Comparison of ENCODE assay signal across 26 cellular contexts in the genomic region with DNA sequence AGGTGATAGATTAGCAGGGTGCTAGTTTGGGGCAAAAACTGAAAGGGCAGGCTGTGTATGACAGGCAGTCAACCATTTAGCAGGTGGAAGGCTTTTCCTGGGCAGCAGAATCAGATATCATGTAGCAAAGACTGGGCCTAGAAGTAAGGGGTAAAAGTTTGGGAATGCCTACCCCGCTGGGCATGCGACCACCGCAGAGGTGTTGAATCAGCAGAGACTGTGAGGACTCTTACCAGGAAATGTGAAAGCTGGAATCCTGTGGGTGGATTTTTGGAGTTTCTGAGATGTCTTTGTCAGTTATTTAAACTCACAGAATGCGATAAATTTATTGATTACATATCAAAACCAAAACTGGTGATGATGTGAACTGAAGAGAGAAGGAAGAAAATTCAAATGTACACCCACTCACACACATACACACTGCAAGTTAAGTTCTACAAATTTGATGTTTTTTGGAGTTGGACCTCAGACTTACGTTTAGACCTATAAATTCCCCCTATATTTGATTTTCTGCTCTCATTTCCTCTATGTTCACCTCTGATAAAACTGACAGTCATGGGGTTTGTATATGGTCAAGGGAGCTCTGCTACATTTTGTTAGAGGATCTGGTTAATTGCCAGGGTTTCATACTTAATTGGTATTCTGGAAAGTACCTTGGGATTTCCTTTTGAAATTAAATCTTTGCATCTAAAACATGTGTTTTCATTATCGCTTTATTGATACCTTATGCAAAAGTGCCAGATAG.
DNase-seq lines count a peak whose midpoint lies in the region; ATAC-seq, FAIRE-seq and TF ChIP-seq lines count a peak whose summit lies in the region.
"Had no signal": no experiment of that assay in that cellular context is flagged by ENCODE, and none has a peak within 500 bp of the region (broad histone marks: within the 10 kb centered on the region; RNA-seq: fewer than 3 reads in every experiment).

No MANE protein-coding gene starts in this region.

- H3K36me3 ChIP-seq in BLaER1 (no peaks in the 10 kb centered on the region), astrocyte (ENCODE audit: insufficient read depth, low read length) (no peaks in the 10 kb centered on the region)
- H3K36me3 ChIP-seq: gastrocnemius medialis, lower lobe of right lung, spleen had no signal

- H3K79me2 ChIP-seq in astrocyte (ENCODE audit: insufficient read depth, low read length): no peaks in the 10 kb centered on the region

- H3K36me3 Mint-ChIP-seq in astrocyte (ENCODE audit: low read depth, unreplicated experiment) (no peaks in the 10 kb centered on the region), naive B cell (no peaks in the 10 kb centered on the region)
- H3K36me3 Mint-ChIP-seq in activated CD4-positive, alpha-beta T cell treated with anti-CD3 and anti-CD28 coated beads for 36 hours (ENCODE audit: low read depth): no peaks in the 10 kb centered on the region
- H3K36me3 Mint-ChIP-seq: activated naive CD4-positive, alpha-beta T cell treated with anti-CD3 and anti-CD28 coated beads, Interleukin-2, amount 10 ng/mL, durations not matched to agents 7 days and 5 days had no signal

- H3K4me3 ChIP-seq in BLaER1 (no peak overlapping the region), astrocyte (ENCODE audit: insufficient read depth, low read depth, low read length) (no peak overlapping the region)
- H3K4me3 ChIP-seq: gastrocnemius medialis, lower lobe of right lung, spleen had no signal

- no peaks in the 10 kb centered on the region for H3K27me3 Mint-ChIP-seq in astrocyte (ENCODE audit: low read depth, unreplicated experiment)
- no peaks in the 10 kb centered on the region for H3K27me3 Mint-ChIP-seq in naive B cell
- H3K27me3 Mint-ChIP-seq in activated CD4-positive, alpha-beta T cell treated with anti-CD3 and anti-CD28 coated beads for 36 hours: no peaks in the 10 kb centered on the region
- H3K27me3 Mint-ChIP-seq: activated CD4-positive, alpha-beta T cell treated with anti-CD3 and anti-CD28 coated beads, Interleukin-2, amount 10 ng/mL, durations not matched to agents 24 days and 14 days; activated naive CD4-positive, alpha-beta T cell treated with anti-CD3 and anti-CD28 coated beads, Interleukin-2, amount 10 ng/mL, durations not matched to agents 7 days and 5 days had no signal

- CTCF ChIA-PET in activated CD4-positive, alpha-beta T cell treated with anti-CD3 and anti-CD28 coated beads for 36 hours (lab: Charles Lee): no interaction called here

- ATAC-seq in HG02759 (IDR thresholded peaks at IDR 0.05; ENCODE audit: unreplicated experiment) (peak; percentile 37), naive B cell (ENCODE audit: low read depth in 2 of 2) (peak; percentile 39 to 40)
- no peak for ATAC-seq in activated CD4-positive, alpha-beta T cell treated with anti-CD3 and anti-CD28 coated beads for 36 hours
- ATAC-seq: gastrocnemius medialis had no signal

- H3K4me1 Mint-ChIP-seq in astrocyte (ENCODE audit: low read depth, unreplicated experiment): peaks cover 23% of the 10 kb centered on the region
- peaks cover 11 to 16% (median 16%) of the 10 kb centered on the region in 3 donors for H3K4me1 Mint-ChIP-seq in naive B cell
- H3K4me1 Mint-ChIP-seq in activated CD4-positive, alpha-beta T cell treated with anti-CD3 and anti-CD28 coated beads for 36 hours: no peaks in the 10 kb centered on the region
- H3K4me1 Mint-ChIP-seq: activated CD4-positive, alpha-beta T cell treated with anti-CD3 and anti-CD28 coated beads, Interleukin-2, amount 10 ng/mL, durations not matched to agents 24 days and 14 days; activated naive CD4-positive, alpha-beta T cell treated with anti-CD3 and anti-CD28 coated beads, Interleukin-2, amount 10 ng/mL, durations not matched to agents 7 days and 5 days had no signal

- no peak overlapping the region for H3K27ac ChIP-seq in BLaER1
- H3K27ac ChIP-seq in astrocyte (ENCODE audit: low read depth, low read length): peak overlapping the region; percentile 39
- H3K27ac ChIP-seq: gastrocnemius medialis, lower lobe of right lung, spleen had no signal

- intact Hi-C loops in activated CD4-positive, alpha-beta T cell treated with anti-CD3 and anti-CD28 coated beads for 36 hours (cut with DNase I, micrococcal nuclease): no loop called here

- H3K9ac ChIP-seq in BLaER1 (no peak overlapping the region), astrocyte (ENCODE audit: low read length) (peak overlapping the region; percentile 1)

- peak overlapping the region; percentile 97 for H3K27ac Mint-ChIP-seq in astrocyte (ENCODE audit: unreplicated experiment)
- peak overlapping the region in 3 of 6 donors; percentile 35 to 66 (median 56) for H3K27ac Mint-ChIP-seq in naive B cell
- no peak overlapping the region for H3K27ac Mint-ChIP-seq in activated CD4-positive, alpha-beta T cell treated with anti-CD3 and anti-CD28 coated beads for 36 hours
- H3K27ac Mint-ChIP-seq: activated CD4-positive, alpha-beta T cell treated with anti-CD3 and anti-CD28 coated beads, Interleukin-2, amount 10 ng/mL, durations not matched to agents 24 days and 14 days; activated naive CD4-positive, alpha-beta T cell treated with anti-CD3 and anti-CD28 coated beads, Interleukin-2, amount 10 ng/mL, durations not matched to agents 7 days and 5 days; activated T-helper 1 cell treated with anti-CD3 and anti-CD28 coated beads, Interleukin-12 subunit alpha, Interleukin-12 subunit beta, Interleukin-2, Interleukin-4 antibody, amounts not matched to agents 30 ng/mL and 10 ng/mL and 1 ng/mL, durations not matched to agents 14 hours and 24 hours and 36 hours had no signal

- peaks cover 7% of the 10 kb centered on the region for H3K9me3 Mint-ChIP-seq in astrocyte (ENCODE audit: unreplicated experiment)
- peaks cover 0 to 13% (median 4%) of the 10 kb centered on the region in 7 donors for H3K9me3 Mint-ChIP-seq in naive B cell
- no peaks in the 10 kb centered on the region for H3K9me3 Mint-ChIP-seq in activated CD4-positive, alpha-beta T cell treated with anti-CD3 and anti-CD28 coated beads for 36 hours (ENCODE audit: low read depth)
- H3K9me3 Mint-ChIP-seq: activated CD4-positive, alpha-beta T cell treated with anti-CD3 and anti-CD28 coated beads, Interleukin-2, amount 10 ng/mL, durations not matched to agents 24 days and 14 days had no signal

- H3K4me3 Mint-ChIP-seq in astrocyte (ENCODE audit: unreplicated experiment) (no peak overlapping the region), naive B cell (no peak overlapping the region)
- H3K4me3 Mint-ChIP-seq in activated CD4-positive, alpha-beta T cell treated with anti-CD3 and anti-CD28 coated beads for 36 hours: no peak overlapping the region
- H3K4me3 Mint-ChIP-seq: activated CD4-positive, alpha-beta T cell treated with anti-CD3 and anti-CD28 coated beads, Interleukin-2, amount 10 ng/mL, durations not matched to agents 24 days and 14 days; activated naive CD4-positive, alpha-beta T cell treated with anti-CD3 and anti-CD28 coated beads, Interleukin-2, amount 10 ng/mL, durations not matched to agents 7 days and 5 days; activated T-helper 1 cell treated with anti-CD3 and anti-CD28 coated beads, Interleukin-12 subunit alpha, Interleukin-12 subunit beta, Interleukin-2, Interleukin-4 antibody, amounts not matched to agents 30 ng/mL and 10 ng/mL and 1 ng/mL, durations not matched to agents 14 hours and 24 hours and 36 hours had no signal

- peaks cover 9% of the 10 kb centered on the region for H3K4me1 ChIP-seq in BLaER1
- H3K4me1 ChIP-seq in astrocyte (ENCODE audit: insufficient read depth, low read length): peaks cover 8% of the 10 kb centered on the region
- H3K4me1 ChIP-seq: gastrocnemius medialis, lower lobe of right lung, spleen had no signal

- FAIRE-seq in astrocyte (lab: Jason Lieb, UNC): no peak
- FAIRE-seq: GM12891, H54, urothelium cell line had no signal

- H3K9me3 ChIP-seq in BLaER1 (peaks cover 7% of the 10 kb centered on the region), astrocyte (ENCODE audit: insufficient read depth, low read depth, low read length) (no peaks in the 10 kb centered on the region)
- H3K9me3 ChIP-seq: gastrocnemius medialis, lower lobe of right lung had no signal

- no peak for TF ChIP-seq CTCF in astrocyte (IDR thresholded peaks at IDR 0.05; ENCODE audit: insufficient read depth, low read depth, low read length)

- no peaks in the 10 kb centered on the region for H4K20me1 ChIP-seq in BLaER1
- H4K20me1 ChIP-seq in astrocyte (ENCODE audit: insufficient read depth, low read length): no peaks in the 10 kb centered on the region

- H3K4me2 ChIP-seq in BLaER1 (peak overlapping the region; percentile 26), astrocyte (ENCODE audit: low read length) (no peak overlapping the region)

- DNase-seq in astrocyte (ENCODE audit: low read depth) (peak; percentile 27), naive B cell (no peak), DMS79 (lab: John Stamatoyannopoulos, UW) (no peak), pons (ENCODE audit: low spot score) (no peak), KG1 (lab: John Stamatoyannopoulos, UW) (no peak)
- no peak for DNase-seq in activated CD4-positive, alpha-beta T cell treated with anti-CD3 and anti-CD28 coated beads for 36 hours
- DNase-seq: activated CD4-positive, alpha-beta T cell treated with anti-CD3 and anti-CD28 coated beads, Interleukin-2, amount 10 ng/mL, durations not matched to agents 24 days and 14 days; activated naive CD4-positive, alpha-beta T cell treated with anti-CD3 and anti-CD28 coated beads, Interleukin-2, amount 10 ng/mL, durations not matched to agents 7 days and 5 days; amygdala; cortex of kidney; gastrocnemius medialis; islet precursor cell; lower lobe of right lung; NCI-H1105 treated with DMSO at 0.1 percent for 48 hours; NCI-H69; nucleus accumbens; retina; spleen; stimulated activated CD4-positive, alpha-beta T cell treated with anti-CD3 and anti-CD28 coated beads, Interleukin-2, amount 100 ng/mL, for 48 hours; stimulated activated naive CD4-positive, alpha-beta T cell had no signal

- POLR2A ChIA-PET in activated CD4-positive, alpha-beta T cell treated with anti-CD3 and anti-CD28 coated beads for 36 hours (lab: Charles Lee): no interaction called here

- no peaks in the 10 kb centered on the region for H3K27me3 ChIP-seq in BLaER1
- H3K27me3 ChIP-seq in astrocyte (ENCODE audit: insufficient read depth, low read length): no peaks in the 10 kb centered on the region
- H3K27me3 ChIP-seq: gastrocnemius medialis, spleen had no signal

- H2AFZ ChIP-seq in astrocyte (ENCODE audit: low read depth, low read length): peak overlapping the region; percentile 4
